In genomic region chr21:26941436-26941835, GRCh38 we compare ENCODE assay signal across 16 cellular contexts. TPM values are rescaled to one million over a fixed set of nuclear protein-coding genes. Genes with fewer than 3 reads are reported as not detected.
DNase-seq lines count a peak whose midpoint lies in the region; ATAC-seq and TF ChIP-seq lines count a peak whose summit lies in the region.
"Had no signal": no experiment of that assay in that cellular context is flagged by ENCODE, and none has a peak within 500 bp of the region (broad histone marks: within the 10 kb centered on the region; RNA-seq: fewer than 3 reads in every experiment).

No MANE protein-coding gene starts in this region.

- H3K4me2 ChIP-seq in GM23248 (ENCODE audit: unreplicated experiment) (peak overlapping the region; percentile 70), OCI-LY7 (ENCODE audit: low read length) (no peak overlapping the region)
- H3K4me2 ChIP-seq: BLaER1 treated with 17β-estradiol and CSF1 and Interleukin-3, amounts not matched to agents 10 nM and 100 nM had no signal

- DNase-seq in GM23248 (peak; percentile 77), amniotic epithelial cell (ENCODE audit: low read depth) (peak; percentile 43), foreskin keratinocyte (peak; percentile 8 to 17), cortex of kidney (lab: John Stamatoyannopoulos, UW) (no peak), OCI-LY7 (ENCODE audit: low spot score) (no peak), A673 (ENCODE audit: low spot score) (no peak)
- DNase-seq: H9, NCI-H1417, NCI-H1930, NCI-H2171, NCI-H774, SIG-M5 had no signal

- H3K9me2 ChIP-seq in GM23248 (ENCODE audit: insufficient read depth): no peaks in the 10 kb centered on the region
- H3K9me2 ChIP-seq in OCI-LY7 (ENCODE audit: insufficient read depth, low read length): no peaks in the 10 kb centered on the region

- H3K9ac ChIP-seq in GM23248: peak overlapping the region; percentile 57
- H3K9ac ChIP-seq in subcutaneous abdominal adipose tissue (ENCODE audit: low read length in 5 of 5): no peak overlapping the region
- H3K9ac ChIP-seq: BLaER1 treated with 17β-estradiol and CSF1 and Interleukin-3, amounts not matched to agents 10 nM and 100 nM had no signal

- H3K36me3 ChIP-seq in GM23248 (ENCODE audit: low read depth) (no peaks in the 10 kb centered on the region), subcutaneous abdominal adipose tissue (ENCODE audit: control insufficient read depth in 5 of 5, insufficient read depth in 5 of 5, low read length in 5 of 5) (peaks cover 0 to 14% (median 6%) of the 10 kb centered on the region in 5 donors), OCI-LY7 (ENCODE audit: insufficient read depth, low read length) (no peaks in the 10 kb centered on the region), A673 (ENCODE audit: insufficient read depth, low read length, poor library complexity, severe bottlenecking) (no peaks in the 10 kb centered on the region)
- H3K36me3 ChIP-seq: BLaER1 treated with 17β-estradiol and CSF1 and Interleukin-3, amounts not matched to agents 10 nM and 100 nM had no signal

- H3K4me1 ChIP-seq in GM23248 (ENCODE audit: insufficient read depth): peaks cover 50% of the 10 kb centered on the region
- no peaks in the 10 kb centered on the region for H3K4me1 ChIP-seq in foreskin keratinocyte
- H3K4me1 ChIP-seq in subcutaneous abdominal adipose tissue (ENCODE audit: control insufficient read depth in 5 of 5, insufficient read depth in 5 of 5, low read length in 5 of 5): peaks cover 8 to 49% (median 37%) of the 10 kb centered on the region in 5 donors
- no peaks in the 10 kb centered on the region for H3K4me1 ChIP-seq in OCI-LY7 (ENCODE audit: insufficient read depth, low read length, poor library complexity, severe bottlenecking)
- H3K4me1 ChIP-seq in A673 (ENCODE audit: insufficient read depth, low read length, poor library complexity, severe bottlenecking): no peaks in the 10 kb centered on the region

- H3K27ac ChIP-seq in GM23248 (peak overlapping the region; percentile 76), foreskin keratinocyte (no peak overlapping the region), subcutaneous abdominal adipose tissue (ENCODE audit: low read depth, low read length) (peak overlapping the region; percentile 65), OCI-LY7 (ENCODE audit: low read depth, low read length, poor library complexity, severe bottlenecking) (no peak overlapping the region), A673 (ENCODE audit: low read depth, low read length, poor library complexity, severe bottlenecking) (no peak overlapping the region)
- H3K27ac ChIP-seq: BLaER1 treated with 17β-estradiol and CSF1 and Interleukin-3, amounts not matched to agents 10 nM and 100 nM had no signal

- H3K4me3 ChIP-seq in GM23248: peak overlapping the region; percentile 36; the same call in 1 of the 2 replicates
- no peak overlapping the region for H3K4me3 ChIP-seq in subcutaneous abdominal adipose tissue (ENCODE audit: low read depth in 1 of 5, low read length in 5 of 5)
- no peak overlapping the region for H3K4me3 ChIP-seq in OCI-LY7 (ENCODE audit: low read depth, low read length, poor library complexity, severe bottlenecking)
- no peak overlapping the region for H3K4me3 ChIP-seq in A673 (ENCODE audit: low read depth, low read length, poor library complexity, severe bottlenecking)
- H3K4me3 ChIP-seq: BLaER1 treated with 17β-estradiol and CSF1 and Interleukin-3, amounts not matched to agents 10 nM and 100 nM had no signal

- no TSS peak for BruUV-seq in OCI-LY7 (replicated peaks; lab: Mats Ljungman, UMichigan)
- no TSS peak for BruUV-seq in A673 (replicated peaks; lab: Mats Ljungman, UMichigan)

- H3F3A ChIP-seq in GM23248 (ENCODE audit: insufficient read depth): peaks cover 51% of the 10 kb centered on the region

- POLR2A ChIA-PET in OCI-LY7 (lab: Charles Lee) (interaction anchor here (0.7 to 1.0 kb wide), 2 partner anchors 9 to 783 kb away, joined by 3 to 5 read pairs; no protein-coding TSS in a partner anchor), A673 (lab: Charles Lee; ENCODE audit: low non-redundant PET) (no interaction called here)

- intact Hi-C loops in OCI-LY7 (cut with micrococcal nuclease; ENCODE audit: unreplicated experiment): no loop called here
- intact Hi-C loops in A673 (cut with micrococcal nuclease; ENCODE audit: unreplicated experiment): no loop called here

- no peaks in the 10 kb centered on the region for H4K20me1 ChIP-seq in GM23248 (ENCODE audit: insufficient read depth)
- no peaks in the 10 kb centered on the region for H4K20me1 ChIP-seq in OCI-LY7 (ENCODE audit: insufficient read depth, low read length)
- H4K20me1 ChIP-seq: BLaER1 treated with 17β-estradiol and CSF1 and Interleukin-3, amounts not matched to agents 10 nM and 100 nM had no signal

- H3K27me3 ChIP-seq in GM23248 (replicated peaks; ENCODE audit: insufficient read depth) (no peaks in the 10 kb centered on the region), foreskin keratinocyte (peaks cover 17% of the 10 kb centered on the region), subcutaneous abdominal adipose tissue (ENCODE audit: control insufficient read depth in 5 of 5, insufficient read depth in 4 of 5, low read length in 5 of 5) (no peaks in the 10 kb centered on the region), A673 (replicated peaks; ENCODE audit: insufficient read depth, low read depth, low read length, poor library complexity) (peaks cover 56% of the 10 kb centered on the region)
- H3K27me3 ChIP-seq: BLaER1 treated with 17β-estradiol and CSF1 and Interleukin-3, amounts not matched to agents 10 nM and 100 nM had no signal

- in situ Hi-C loops in GM23248 (cut with MboI): no loop called here

- TF ChIP-seq CTCF in foreskin keratinocyte (conservative IDR thresholded peaks at IDR 0.05) (no peak), OCI-LY7 (conservative IDR thresholded peaks at IDR 0.05; ENCODE audit: low read length) (no peak), A673 (conservative IDR thresholded peaks at IDR 0.05; ENCODE audit: low read depth, low read length) (no peak)

- no peak for ATAC-seq in foreskin keratinocyte

- H3K79me2 ChIP-seq in GM23248 (ENCODE audit: insufficient read depth) (no peaks in the 10 kb centered on the region), OCI-LY7 (ENCODE audit: insufficient read depth, low read depth, low read length) (no peaks in the 10 kb centered on the region)

- CTCF ChIA-PET in OCI-LY7 (lab: Charles Lee; ENCODE audit: unreplicated experiment) (no interaction called here), A673 (lab: Charles Lee) (no interaction called here)

- 40 to 60% methylated on average over 1 of the region's 1 CpG for WGBS in GM23248 (ENCODE audit: low coverage in 1 of 2, low lambda C conversion rate in 2 of 2, missing lambda C conversion rate in 2 of 2), 2 experiments

- H2AFZ ChIP-seq in GM23248 (no peak overlapping the region), OCI-LY7 (ENCODE audit: low read length) (no peak overlapping the region)

- H3K9me3 ChIP-seq in GM23248 (ENCODE audit: low read depth) (no peaks in the 10 kb centered on the region), subcutaneous abdominal adipose tissue (ENCODE audit: control insufficient read depth in 5 of 5, low read length in 5 of 5) (no peaks in the 10 kb centered on the region), OCI-LY7 (ENCODE audit: low read length) (0 out of 2 replicates have a peak, but pooled peaks cover 3% of the 10 kb centered on the region), A673 (ENCODE audit: low read depth, low read length, poor library complexity, severe bottlenecking) (no peaks in the 10 kb centered on the region)
- H3K9me3 ChIP-seq: BLaER1 treated with 17β-estradiol and CSF1 and Interleukin-3, amounts not matched to agents 10 nM and 100 nM had no signal

RNA-seq across cellular contexts. Expression of gene ADAMTS5, which starts 25.5 kb away (rescaled TPM):
- 9.6 and 11.8 TPM in 2 replicates for total RNA-seq in GM23248 (2014; rRNA removed; shearing (Covaris generic))
- polyA plus RNA-seq in GM23248 (2016; fragmentation: Nextera tagmentation; extraction: Ambion mirVana): 6.5 TPM in 2 replicates
- not detected in 2 replicates for total RNA-seq in foreskin keratinocyte
- polyA plus RNA-seq in foreskin keratinocyte: not detected in 2 replicates
- not detected in 2 replicates for total RNA-seq in OCI-LY7 (2014; rRNA removed; shearing (Covaris generic))
- total RNA-seq in OCI-LY7 (2022): not detected in 2 replicates
- not detected in 2 replicates for total RNA-seq in A673 (2021)
- total RNA-seq: HT1080, NCI-H460 had no signal

Comparison
In these comparisons a context has a peak if more than half of its experiments do, and no peak if none do; other contexts are left out.
1. DNase-seq: peak in GM23248 (single experiment), amniotic epithelial cell (single experiment) and foreskin keratinocyte (2 of 2); none in cortex of kidney (single experiment), OCI-LY7 (single experiment) and A673 (single experiment).
2. H3K27ac ChIP-seq: peak in GM23248 (single experiment) and subcutaneous abdominal adipose tissue (single experiment); none in foreskin keratinocyte (single experiment), OCI-LY7 (single experiment) and A673 (single experiment).
3. RNA of gene ADAMTS5, which starts 25.5 kb away (total RNA-seq): 9.6 to 11.8 TPM in GM23248; not detected in foreskin keratinocyte, not detected in OCI-LY7 and not detected in A673; every median in the first group is over 10 times any median in the second.